In the genomic region with DNA sequence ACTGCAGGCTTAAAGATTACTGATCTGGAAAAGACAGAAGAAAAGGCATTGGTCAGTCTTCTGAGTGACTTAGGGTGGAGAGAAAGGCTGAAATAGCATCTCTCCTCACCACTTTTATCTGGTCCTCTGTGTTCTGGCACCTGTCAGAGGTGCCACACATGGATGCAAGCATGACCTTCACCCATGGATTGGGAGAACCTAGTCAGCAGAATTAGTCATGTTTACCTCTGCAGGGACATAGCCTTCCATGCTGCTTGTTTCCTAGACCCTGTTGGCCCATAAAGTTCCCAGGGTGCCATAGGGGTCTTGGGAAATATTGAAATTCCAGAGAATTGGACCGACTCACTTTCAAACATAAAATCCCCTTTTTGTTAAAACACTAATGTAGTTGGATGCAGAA, we compare ENCODE assay signal across 37 cellular contexts.
"Had no signal": no experiment of that assay in that cellular context is flagged by ENCODE, and none has a peak within 500 bp of the region (broad histone marks: within the 10 kb centered on the region; RNA-seq: fewer than 3 reads in every experiment).

No MANE protein-coding gene starts in this region.

- DNase-seq: activated B cell treated with CpG ODN at 0.5 μM for 24 hours; activated CD4-positive, alpha-beta memory T cell treated with anti-CD3 and anti-CD28 coated beads for 36 hours; activated CD4-positive, alpha-beta T cell treated with anti-CD3 and anti-CD28 coated beads, Interleukin-2, amount 10 ng/mL, durations not matched to agents 24 days and 14 days; activated CD8-positive, alpha-beta memory T cell treated with anti-CD3 and anti-CD28 coated beads, Interleukin-2, amount 10 ng/mL, durations not matched to agents 7 days and 5 days; activated CD8-positive, alpha-beta memory T cell treated with anti-CD3 and anti-CD28 coated beads, Interleukin-2, amount 50 U/mL, for 4 hours; activated CD8-positive, alpha-beta T cell treated with anti-CD3 and anti-CD28 coated beads, Interleukin-2, amount 10 ng/mL, durations not matched to agents 7 days and 5 days; activated effector memory CD4-positive, alpha-beta T cell treated with anti-CD3 and anti-CD28 coated beads, Interleukin-2, amount 50 U/mL, for 16 hours; activated naive CD4-positive, alpha-beta T cell treated with anti-CD3 and anti-CD28 coated beads for 36 hours; activated naive CD8-positive, alpha-beta T cell treated with anti-CD3 and anti-CD28 coated beads for 36 hours; activated naive CD8-positive, alpha-beta T cell treated with anti-CD3 and anti-CD28 coated beads, Interleukin-2, amount 50 U/mL, for 24 hours; activated T-cell treated with anti-CD3 and anti-CD28 coated beads, Interleukin-2, amount 50 U/mL, for 1 hour; activated T-cell treated with anti-CD3 and anti-CD28 coated beads, Interleukin-2, amount 50 U/mL, for 48 hours; adrenal gland; central memory CD4-positive, alpha-beta T cell; cerebellar nuclear complex; cortex of kidney; dermis blood vessel endothelial cell; effector CD4-positive, alpha-beta T cell; effector memory CD8-positive, alpha-beta T cell; esophagus squamous epithelium; foreskin melanocyte; heart right ventricle; T-helper 1 cell; T-helper 17 cell; T1000; WERI-Rb-1 had no signal

- H3K27ac ChIP-seq: adrenal gland, ascending aorta, breast epithelium, cardiac muscle cell, epithelial cell of prostate, esophagus squamous epithelium, gastroesophageal sphincter, heart right ventricle, WERI-Rb-1 had no signal

- H3K27me3 Mint-ChIP-seq: activated B cell treated with CpG ODN at 0.5 μM for 24 hours; activated CD4-positive, alpha-beta memory T cell treated with anti-CD3 and anti-CD28 coated beads for 36 hours; activated CD4-positive, alpha-beta T cell treated with anti-CD3 and anti-CD28 coated beads, Interleukin-2, amount 10 ng/mL, durations not matched to agents 24 days and 14 days; activated CD8-positive, alpha-beta memory T cell treated with anti-CD3 and anti-CD28 coated beads, Interleukin-2, amount 10 ng/mL, durations not matched to agents 7 days and 5 days; activated naive CD4-positive, alpha-beta T cell treated with anti-CD3 and anti-CD28 coated beads, Interleukin-2, amount 50 U/mL, for 24 hours; activated naive CD8-positive, alpha-beta T cell treated with anti-CD3 and anti-CD28 coated beads for 36 hours; activated naive CD8-positive, alpha-beta T cell treated with anti-CD3 and anti-CD28 coated beads, Interleukin-2, amount 50 U/mL, for 24 hours; brain; T-helper 17 cell had no signal

- H3K4me1 ChIP-seq: adrenal gland, ascending aorta, breast epithelium, esophagus squamous epithelium, gastroesophageal sphincter, heart right ventricle had no signal

- H3K4me1 Mint-ChIP-seq: activated B cell treated with CpG ODN at 0.5 μM for 24 hours; activated CD4-positive, alpha-beta T cell treated with anti-CD3 and anti-CD28 coated beads, Interleukin-2, amount 10 ng/mL, durations not matched to agents 24 days and 14 days; activated CD8-positive, alpha-beta memory T cell treated with anti-CD3 and anti-CD28 coated beads, Interleukin-2, amount 10 ng/mL, durations not matched to agents 7 days and 5 days; activated naive CD4-positive, alpha-beta T cell treated with anti-CD3 and anti-CD28 coated beads, Interleukin-2, amount 50 U/mL, for 24 hours; activated naive CD8-positive, alpha-beta T cell treated with anti-CD3 and anti-CD28 coated beads for 36 hours; activated naive CD8-positive, alpha-beta T cell treated with anti-CD3 and anti-CD28 coated beads, Interleukin-2, amount 50 U/mL, for 24 hours; brain; T-helper 17 cell had no signal

- H3K36me3 Mint-ChIP-seq: activated CD4-positive, alpha-beta memory T cell treated with anti-CD3 and anti-CD28 coated beads for 36 hours; activated CD8-positive, alpha-beta memory T cell treated with anti-CD3 and anti-CD28 coated beads, Interleukin-2, amount 10 ng/mL, durations not matched to agents 7 days and 5 days; activated naive CD4-positive, alpha-beta T cell treated with anti-CD3 and anti-CD28 coated beads, Interleukin-2, amount 50 U/mL, for 24 hours; activated naive CD8-positive, alpha-beta T cell treated with anti-CD3 and anti-CD28 coated beads for 36 hours; brain had no signal

- H3K9me3 ChIP-seq: adrenal gland, ascending aorta, breast epithelium had no signal

- H3K9me3 Mint-ChIP-seq: activated CD4-positive, alpha-beta T cell treated with anti-CD3 and anti-CD28 coated beads, Interleukin-2, amount 10 ng/mL, durations not matched to agents 24 days and 14 days; activated naive CD8-positive, alpha-beta T cell treated with anti-CD3 and anti-CD28 coated beads for 36 hours; activated T-helper 1 cell treated with anti-CD3 and anti-CD28 coated beads, Interleukin-12 subunit alpha, Interleukin-12 subunit beta, Interleukin-2, Interleukin-4 antibody, amounts not matched to agents 30 ng/mL and 10 ng/mL and 1 ng/mL, durations not matched to agents 14 hours and 24 hours and 36 hours; T-helper 2 cell treated with Interferon-gamma antibody and Interleukin-4, amounts not matched to agents 5 μg/mL and 100 μg/mL, for 36 hours had no signal

- H3K4me3 Mint-ChIP-seq: activated B cell treated with CpG ODN at 0.5 μM for 24 hours; activated CD4-positive, alpha-beta memory T cell treated with anti-CD3 and anti-CD28 coated beads for 36 hours; activated CD4-positive, alpha-beta T cell treated with anti-CD3 and anti-CD28 coated beads, Interleukin-2, amount 10 ng/mL, durations not matched to agents 24 days and 14 days; activated CD8-positive, alpha-beta memory T cell treated with anti-CD3 and anti-CD28 coated beads, Interleukin-2, amount 10 ng/mL, durations not matched to agents 7 days and 5 days; activated CD8-positive, alpha-beta T cell treated with anti-CD3 and anti-CD28 coated beads, Interleukin-2, amount 10 ng/mL, durations not matched to agents 7 days and 5 days; activated naive CD4-positive, alpha-beta T cell treated with anti-CD3 and anti-CD28 coated beads for 36 hours; activated naive CD4-positive, alpha-beta T cell treated with anti-CD3 and anti-CD28 coated beads, Interleukin-2, amount 50 U/mL, for 24 hours; activated naive CD8-positive, alpha-beta T cell treated with anti-CD3 and anti-CD28 coated beads for 36 hours; activated naive CD8-positive, alpha-beta T cell treated with anti-CD3 and anti-CD28 coated beads, Interleukin-2, amount 50 U/mL, for 24 hours; activated T-helper 1 cell treated with anti-CD3 and anti-CD28 coated beads, Interleukin-12 subunit alpha, Interleukin-12 subunit beta, Interleukin-2, Interleukin-4 antibody, amounts not matched to agents 30 ng/mL and 10 ng/mL and 1 ng/mL, durations not matched to agents 14 hours and 24 hours and 36 hours; brain; effector memory CD8-positive, alpha-beta T cell; T-helper 17 cell; T-helper 2 cell treated with Interferon-gamma antibody and Interleukin-4, amounts not matched to agents 5 μg/mL and 100 μg/mL, for 36 hours had no signal

- H3K4me3 ChIP-seq: adrenal gland, ascending aorta, breast epithelium, cardiac muscle cell, esophagus squamous epithelium, gastroesophageal sphincter, heart right ventricle had no signal

- H3K27ac Mint-ChIP-seq: activated B cell treated with CpG ODN at 0.5 μM for 24 hours; activated CD4-positive, alpha-beta memory T cell treated with anti-CD3 and anti-CD28 coated beads for 36 hours; activated CD4-positive, alpha-beta T cell treated with anti-CD3 and anti-CD28 coated beads, Interleukin-2, amount 10 ng/mL, durations not matched to agents 24 days and 14 days; activated CD8-positive, alpha-beta memory T cell treated with anti-CD3 and anti-CD28 coated beads, Interleukin-2, amount 10 ng/mL, durations not matched to agents 7 days and 5 days; activated CD8-positive, alpha-beta T cell treated with anti-CD3 and anti-CD28 coated beads, Interleukin-2, amount 10 ng/mL, durations not matched to agents 7 days and 5 days; activated naive CD4-positive, alpha-beta T cell treated with anti-CD3 and anti-CD28 coated beads for 36 hours; activated naive CD4-positive, alpha-beta T cell treated with anti-CD3 and anti-CD28 coated beads, Interleukin-2, amount 50 U/mL, for 24 hours; activated naive CD8-positive, alpha-beta T cell treated with anti-CD3 and anti-CD28 coated beads for 36 hours; activated naive CD8-positive, alpha-beta T cell treated with anti-CD3 and anti-CD28 coated beads, Interleukin-2, amount 50 U/mL, for 24 hours; activated T-helper 1 cell treated with anti-CD3 and anti-CD28 coated beads, Interleukin-12 subunit alpha, Interleukin-12 subunit beta, Interleukin-2, Interleukin-4 antibody, amounts not matched to agents 30 ng/mL and 10 ng/mL and 1 ng/mL, durations not matched to agents 14 hours and 24 hours and 36 hours; activated T-helper 2 cell treated with anti-CD3 and anti-CD28 coated beads, Interferon-gamma antibody, Interleukin-2, Interleukin-4, amounts not matched to agents 10 μg/mL and 5 μg/mL and 100 μg/mL, durations not matched to agents 14 hours and 24 hours and 36 hours; brain; effector memory CD8-positive, alpha-beta T cell; T-helper 17 cell; T-helper 2 cell treated with Interferon-gamma antibody and Interleukin-4, amounts not matched to agents 5 μg/mL and 100 μg/mL, for 36 hours had no signal

- ATAC-seq: activated CD4-positive, CD25-positive, alpha-beta regulatory T cell treated with anti-CD3 and anti-CD28 coated beads, Interleukin-2, amount 50 U/mL, for 24 hours; activated CD8-positive, alpha-beta memory T cell treated with anti-CD3 and anti-CD28 coated beads, Interleukin-2, amount 10 ng/mL, durations not matched to agents 7 days and 5 days; activated CD8-positive, alpha-beta T cell treated with anti-CD3 and anti-CD28 coated beads, Interleukin-2, amount 10 ng/mL, durations not matched to agents 7 days and 5 days; activated naive CD8-positive, alpha-beta T cell treated with anti-CD3 and anti-CD28 coated beads, Interleukin-2, amount 50 U/mL, for 24 hours; effector memory CD8-positive, alpha-beta T cell; gastroesophageal sphincter; heart right ventricle; T-helper 17 cell had no signal

- H3K27me3 ChIP-seq: adrenal gland, ascending aorta, breast epithelium, cardiac muscle cell, esophagus squamous epithelium, gastroesophageal sphincter, heart right ventricle had no signal

- H3K36me3 ChIP-seq: adrenal gland, ascending aorta, breast epithelium, cardiac muscle cell, esophagus squamous epithelium, gastroesophageal sphincter, heart right ventricle, WERI-Rb-1 had no signal
